1 cellular context compared by ENCODE assay signal in the genomic region with DNA sequence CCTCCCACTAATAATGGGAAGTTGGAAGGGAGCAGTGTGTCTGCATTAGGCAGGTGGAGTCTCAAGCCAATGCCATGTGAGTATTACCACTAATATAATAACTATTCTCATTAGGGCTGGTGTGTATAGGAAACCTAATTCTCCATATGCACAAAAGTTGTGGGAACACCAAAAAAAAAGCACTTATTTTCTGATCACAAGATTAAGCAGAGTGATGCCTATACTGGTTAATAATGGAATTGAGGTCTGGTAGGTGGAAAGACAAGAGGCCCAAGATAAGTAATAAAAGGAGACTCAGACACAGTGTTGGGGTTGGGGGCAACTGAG.
TF ChIP-seq lines count a peak whose summit lies in the region.

No MANE protein-coding gene starts in this region.

TF ChIP-seq in HCT116, 20 proteins besides CTCF, POLR2A, EP300 and RAD21 (continued from another document):
- TF ChIP-seq EZH2 (IDR thresholded peaks at IDR 0.05) (no peak), FOSL1 (IDR thresholded peaks at IDR 0.05; ENCODE audit: low read depth) (no peak), EZH2phosphoT487 (IDR thresholded peaks at IDR 0.05; ENCODE audit: borderline replicate concordance) (no peak), SP1 (IDR thresholded peaks at IDR 0.05; ENCODE audit: low read depth) (no peak)
